Comparison of ENCODE assay signal across 20 cellular contexts in the genomic region with DNA sequence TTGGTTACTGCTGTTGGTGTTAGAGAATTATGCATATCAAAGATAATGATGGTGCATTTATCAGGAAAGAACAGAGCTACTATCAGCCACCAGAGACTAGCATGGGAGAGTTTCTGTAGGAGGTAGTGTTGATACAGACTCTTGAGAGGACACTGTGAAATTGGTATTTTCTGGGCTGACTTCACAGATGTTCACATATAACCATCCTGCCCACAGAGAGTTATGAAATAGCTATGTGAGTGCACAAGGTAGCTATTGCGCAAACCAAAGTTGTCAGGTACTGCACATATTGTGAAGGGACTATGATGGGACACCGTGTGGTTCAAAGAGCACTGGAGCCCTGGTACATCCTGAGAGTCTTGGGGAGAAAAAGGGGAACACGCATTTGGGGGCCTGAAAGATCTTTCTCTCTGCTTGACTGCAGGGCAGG. TPM values are rescaled to one million over a fixed set of nuclear protein-coding genes. Genes with fewer than 3 reads are reported as not detected.
DNase-seq lines count a peak whose midpoint lies in the region; ATAC-seq and TF ChIP-seq lines count a peak whose summit lies in the region.
"Had no signal": no experiment of that assay in that cellular context is flagged by ENCODE, and none has a peak within 500 bp of the region (broad histone marks: within the 10 kb centered on the region; RNA-seq: fewer than 3 reads in every experiment).

No MANE protein-coding gene starts in this region.

- H3K9me3 ChIP-seq in liver (ENCODE audit: control insufficient read depth in 4 of 4, low read length in 3 of 4): no peaks in the 10 kb centered on the region
- H3K9me3 ChIP-seq in upper lobe of right lung: no peaks in the 10 kb centered on the region

- no peak overlapping the region for H3K9ac ChIP-seq in liver (ENCODE audit: low read depth in 1 of 2, low read length in 2 of 2)
- H3K9ac ChIP-seq: KMS-11 had no signal

- no peak overlapping the region for H3K4me3 Mint-ChIP-seq in stimulated activated naive CD8-positive, alpha-beta T cell treated with anti-CD3 and anti-CD28 coated beads, Interleukin-15, amount 100 ng/mL, for 72 hours

- H3K27me3 Mint-ChIP-seq in stimulated activated naive CD8-positive, alpha-beta T cell treated with anti-CD3 and anti-CD28 coated beads, Interleukin-15, amount 100 ng/mL, for 72 hours: peaks cover 39% of the 10 kb centered on the region

- H3K4me1 ChIP-seq in liver (ENCODE audit: control insufficient read depth in 4 of 4, insufficient read depth in 4 of 4, low read length in 3 of 4) (peaks cover 3 to 40% (median 35%) of the 10 kb centered on the region in 4 donors), upper lobe of right lung (peaks cover 7% of the 10 kb centered on the region)
- H3K4me1 ChIP-seq: foreskin keratinocyte had no signal

- H3K4me3 ChIP-seq in liver (ENCODE audit: low read depth in 1 of 3, low read length in 3 of 3) (no peak overlapping the region), upper lobe of right lung (no peak overlapping the region)
- H3K4me3 ChIP-seq: cardiac muscle cell had no signal

- TF ChIP-seq CTCF in liver (IDR thresholded peaks at IDR 0.05; ENCODE audit: low read depth, low read length, missing input control): no peak
- TF ChIP-seq CTCF in upper lobe of right lung (IDR thresholded peaks at IDR 0.05): no peak

- H3K36me3 ChIP-seq in liver (ENCODE audit: control insufficient read depth in 4 of 4, insufficient read depth in 3 of 4, low read depth in 1 of 4, low read length in 3 of 4): no peaks in the 10 kb centered on the region
- no peaks in the 10 kb centered on the region for H3K36me3 ChIP-seq in upper lobe of right lung
- H3K36me3 ChIP-seq: cardiac muscle cell had no signal

- TF ChIP-seq RAD21 in liver (IDR thresholded peaks at IDR 0.05): peak; percentile 56 to 64

- DNase-seq in stimulated activated naive CD8-positive, alpha-beta T cell treated with anti-CD3 and anti-CD28 coated beads, Interleukin-15, amount 100 ng/mL, for 72 hours: no peak
- DNase-seq in stimulated activated naive CD8-positive, alpha-beta T cell treated with anti-CD3 and anti-CD28 coated beads, Interleukin-15, Interleukin-2, amounts not matched to agents 100 U/mL and 50 U/mL, for 24 hours: no peak
- DNase-seq in upper lobe of right lung: no peak
- no peak for DNase-seq in NCI-H1436 treated with DMSO at 0.1 percent for 48 hours (lab: John Stamatoyannopoulos, UW)
- DNase-seq in GDM1 (lab: John Stamatoyannopoulos, UW): no peak
- DNase-seq in stimulated activated CD4-positive, alpha-beta T cell treated with anti-CD3 and anti-CD28 coated beads, Interleukin-2, amount 100 ng/mL, for 24 hours: no peak
- DNase-seq: CD4-positive, CD25-positive, alpha-beta regulatory T cell; hypothalamus; kidney; mesendoderm; NCI-H2171; stimulated activated CD4-positive, alpha-beta T cell treated with anti-CD3 and anti-CD28 coated beads, Interleukin-12 subunit alpha, Interleukin-12 subunit beta, amount 100 ng/mL, for 4 hours had no signal

- no peaks in the 10 kb centered on the region for H3K27me3 ChIP-seq in liver (ENCODE audit: control insufficient read depth in 4 of 4, insufficient read depth in 4 of 4, low read length in 3 of 4)
- H3K27me3 ChIP-seq in upper lobe of right lung: peaks cover 6% of the 10 kb centered on the region
- H3K27me3 ChIP-seq: cardiac muscle cell had no signal

- H3K4me1 Mint-ChIP-seq in stimulated activated naive CD8-positive, alpha-beta T cell treated with anti-CD3 and anti-CD28 coated beads, Interleukin-15, amount 100 ng/mL, for 72 hours: no peaks in the 10 kb centered on the region

- intact Hi-C loops in upper lobe of right lung (cut with DNase I): no loop called here

- H3K27ac ChIP-seq in angular gyrus (ENCODE audit: low read depth, low read length) (peak overlapping the region; percentile 47), liver (ENCODE audit: low read depth in 1 of 2, low read length in 2 of 2) (peak overlapping the region; percentile 86 to 90), upper lobe of right lung (no peak overlapping the region)
- H3K27ac ChIP-seq: cardiac muscle cell, epithelial cell of prostate, foreskin keratinocyte, KMS-11 had no signal

- WGBS in liver: 34% methylated on average over 3 of the region's 3 CpGs

- peak; percentile 24 for ATAC-seq in stimulated activated naive CD8-positive, alpha-beta T cell treated with anti-CD3 and anti-CD28 coated beads, Interleukin-15, amount 100 ng/mL, for 72 hours
- ATAC-seq in stimulated activated naive CD8-positive, alpha-beta T cell treated with anti-CD3 and anti-CD28 coated beads, Interleukin-15, Interleukin-2, amounts not matched to agents 100 U/mL and 50 U/mL, for 24 hours: no peak
- peak; percentile 3 for ATAC-seq in upper lobe of right lung
- ATAC-seq: activated CD4-positive, CD25-positive, alpha-beta regulatory T cell treated with anti-CD3 and anti-CD28 coated beads, Interleukin-2, amount 50 U/mL, for 24 hours had no signal

- H3K27ac Mint-ChIP-seq in stimulated activated naive CD8-positive, alpha-beta T cell treated with anti-CD3 and anti-CD28 coated beads, Interleukin-15, amount 100 ng/mL, for 72 hours: no peak overlapping the region
- H3K27ac Mint-ChIP-seq: activated T-helper 1 cell treated with anti-CD3 and anti-CD28 coated beads, Interleukin-12 subunit alpha, Interleukin-12 subunit beta, Interleukin-2, Interleukin-4 antibody, amounts not matched to agents 30 ng/mL and 10 ng/mL and 1 ng/mL, durations not matched to agents 14 hours and 24 hours and 36 hours; CD4-positive, CD25-positive, alpha-beta regulatory T cell had no signal

- no peaks in the 10 kb centered on the region for H3K9me3 Mint-ChIP-seq in stimulated activated naive CD8-positive, alpha-beta T cell treated with anti-CD3 and anti-CD28 coated beads, Interleukin-15, amount 100 ng/mL, for 72 hours
- H3K9me3 Mint-ChIP-seq: activated T-helper 1 cell treated with anti-CD3 and anti-CD28 coated beads, Interleukin-12 subunit alpha, Interleukin-12 subunit beta, Interleukin-2, Interleukin-4 antibody, amounts not matched to agents 30 ng/mL and 10 ng/mL and 1 ng/mL, durations not matched to agents 14 hours and 24 hours and 36 hours had no signal

TF ChIP-seq in liver, 16 proteins besides CTCF, POLR2A, EP300 and RAD21 (continues in another document):
- TF ChIP-seq JUND (IDR thresholded peaks at IDR 0.05) (peak; percentile 54 to 76), GABPA (IDR thresholded peaks at IDR 0.05 in 1 of 2, conservative IDR thresholded peaks at IDR 0.05 in 1 of 2) (peak in 1 of 2 donors; percentile 42), TAF1 (conservative IDR thresholded peaks at IDR 0.05) (no peak), RXRA (IDR thresholded peaks at IDR 0.05) (peak; percentile 84 to 91), SP1 (IDR thresholded peaks at IDR 0.05) (peak; percentile 87), YY1 (IDR thresholded peaks at IDR 0.05) (peak; percentile 64)
- TF ChIP-seq, protein P1, sequence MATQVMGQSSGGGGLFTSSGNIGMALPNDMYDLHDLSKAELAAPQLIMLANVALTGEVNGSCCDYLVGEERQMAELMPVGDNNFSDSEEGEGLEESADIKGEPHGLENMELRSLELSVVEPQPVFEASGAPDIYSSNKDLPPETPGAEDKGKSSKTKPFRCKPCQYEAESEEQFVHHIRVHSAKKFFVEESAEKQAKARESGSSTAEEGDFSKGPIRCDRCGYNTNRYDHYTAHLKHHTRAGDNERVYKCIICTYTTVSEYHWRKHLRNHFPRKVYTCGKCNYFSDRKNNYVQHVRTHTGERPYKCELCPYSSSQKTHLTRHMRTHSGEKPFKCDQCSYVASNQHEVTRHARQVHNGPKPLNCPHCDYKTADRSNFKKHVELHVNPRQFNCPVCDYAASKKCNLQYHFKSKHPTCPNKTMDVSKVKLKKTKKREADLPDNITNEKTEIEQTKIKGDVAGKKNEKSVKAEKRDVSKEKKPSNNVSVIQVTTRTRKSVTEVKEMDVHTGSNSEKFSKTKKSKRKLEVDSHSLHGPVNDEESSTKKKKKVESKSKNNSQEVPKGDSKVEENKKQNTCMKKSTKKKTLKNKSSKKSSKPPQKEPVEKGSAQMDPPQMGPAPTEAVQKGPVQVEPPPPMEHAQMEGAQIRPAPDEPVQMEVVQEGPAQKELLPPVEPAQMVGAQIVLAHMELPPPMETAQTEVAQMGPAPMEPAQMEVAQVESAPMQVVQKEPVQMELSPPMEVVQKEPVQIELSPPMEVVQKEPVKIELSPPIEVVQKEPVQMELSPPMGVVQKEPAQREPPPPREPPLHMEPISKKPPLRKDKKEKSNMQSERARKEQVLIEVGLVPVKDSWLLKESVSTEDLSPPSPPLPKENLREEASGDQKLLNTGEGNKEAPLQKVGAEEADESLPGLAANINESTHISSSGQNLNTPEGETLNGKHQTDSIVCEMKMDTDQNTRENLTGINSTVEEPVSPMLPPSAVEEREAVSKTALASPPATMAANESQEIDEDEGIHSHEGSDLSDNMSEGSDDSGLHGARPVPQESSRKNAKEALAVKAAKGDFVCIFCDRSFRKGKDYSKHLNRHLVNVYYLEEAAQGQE (IDR thresholded peaks at IDR 0.05): peak; percentile 69
- TF ChIP-seq, protein P2, sequence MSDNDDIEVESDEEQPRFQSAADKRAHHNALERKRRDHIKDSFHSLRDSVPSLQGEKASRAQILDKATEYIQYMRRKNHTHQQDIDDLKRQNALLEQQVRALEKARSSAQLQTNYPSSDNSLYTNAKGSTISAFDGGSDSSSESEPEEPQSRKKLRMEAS (IDR thresholded peaks at IDR 0.05): peak; percentile 81
- TF ChIP-seq, protein P3, sequence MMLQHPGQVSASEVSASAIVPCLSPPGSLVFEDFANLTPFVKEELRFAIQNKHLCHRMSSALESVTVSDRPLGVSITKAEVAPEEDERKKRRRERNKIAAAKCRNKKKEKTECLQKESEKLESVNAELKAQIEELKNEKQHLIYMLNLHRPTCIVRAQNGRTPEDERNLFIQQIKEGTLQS (IDR thresholded peaks at IDR 0.05): no peak
- TF ChIP-seq, protein P4, sequence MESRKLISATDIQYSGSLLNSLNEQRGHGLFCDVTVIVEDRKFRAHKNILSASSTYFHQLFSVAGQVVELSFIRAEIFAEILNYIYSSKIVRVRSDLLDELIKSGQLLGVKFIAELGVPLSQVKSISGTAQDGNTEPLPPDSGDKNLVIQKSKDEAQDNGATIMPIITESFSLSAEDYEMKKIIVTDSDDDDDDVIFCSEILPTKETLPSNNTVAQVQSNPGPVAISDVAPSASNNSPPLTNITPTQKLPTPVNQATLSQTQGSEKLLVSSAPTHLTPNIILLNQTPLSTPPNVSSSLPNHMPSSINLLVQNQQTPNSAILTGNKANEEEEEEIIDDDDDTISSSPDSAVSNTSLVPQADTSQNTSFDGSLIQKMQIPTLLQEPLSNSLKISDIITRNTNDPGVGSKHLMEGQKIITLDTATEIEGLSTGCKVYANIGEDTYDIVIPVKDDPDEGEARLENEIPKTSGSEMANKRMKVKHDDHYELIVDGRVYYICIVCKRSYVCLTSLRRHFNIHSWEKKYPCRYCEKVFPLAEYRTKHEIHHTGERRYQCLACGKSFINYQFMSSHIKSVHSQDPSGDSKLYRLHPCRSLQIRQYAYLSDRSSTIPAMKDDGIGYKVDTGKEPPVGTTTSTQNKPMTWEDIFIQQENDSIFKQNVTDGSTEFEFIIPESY (IDR thresholded peaks at IDR 0.05): peak; percentile 88

RNA-seq across cellular contexts. Expression of a gene that starts 1.4 kb away (rescaled TPM):
- total RNA-seq in liver: 100 to 1,000 TPM in 1 of 2 donors, 10 to 100 TPM in 1; 78.6 to 131 TPM
- 10 to 100 TPM; 24.9 to 92.7 TPM for polyA plus RNA-seq in liver
- 13.6 TPM for total RNA-seq in upper lobe of right lung
- total RNA-seq: activated T-helper 1 cell treated with anti-CD3 and anti-CD28 coated beads, Interleukin-12 subunit alpha, Interleukin-12 subunit beta, Interleukin-2, Interleukin-4 antibody, amounts not matched to agents 30 ng/mL and 10 ng/mL and 1 ng/mL, durations not matched to agents 14 hours and 24 hours and 36 hours; CD4-positive, CD25-positive, alpha-beta regulatory T cell had no signal

RNA-seq across cellular contexts. Expression of a gene that starts 43.0 kb away (rescaled TPM):
- 1 to 10 TPM; 1.4 to 2.3 TPM for total RNA-seq in liver
- 10 to 100 TPM in 1 of 2 donors, 1 to 10 TPM in 1; 1.0 to 16.6 TPM for polyA plus RNA-seq in liver
- 3.4 TPM for total RNA-seq in upper lobe of right lung
